ENCODE assay signal across 20 cellular contexts in the genomic region with DNA sequence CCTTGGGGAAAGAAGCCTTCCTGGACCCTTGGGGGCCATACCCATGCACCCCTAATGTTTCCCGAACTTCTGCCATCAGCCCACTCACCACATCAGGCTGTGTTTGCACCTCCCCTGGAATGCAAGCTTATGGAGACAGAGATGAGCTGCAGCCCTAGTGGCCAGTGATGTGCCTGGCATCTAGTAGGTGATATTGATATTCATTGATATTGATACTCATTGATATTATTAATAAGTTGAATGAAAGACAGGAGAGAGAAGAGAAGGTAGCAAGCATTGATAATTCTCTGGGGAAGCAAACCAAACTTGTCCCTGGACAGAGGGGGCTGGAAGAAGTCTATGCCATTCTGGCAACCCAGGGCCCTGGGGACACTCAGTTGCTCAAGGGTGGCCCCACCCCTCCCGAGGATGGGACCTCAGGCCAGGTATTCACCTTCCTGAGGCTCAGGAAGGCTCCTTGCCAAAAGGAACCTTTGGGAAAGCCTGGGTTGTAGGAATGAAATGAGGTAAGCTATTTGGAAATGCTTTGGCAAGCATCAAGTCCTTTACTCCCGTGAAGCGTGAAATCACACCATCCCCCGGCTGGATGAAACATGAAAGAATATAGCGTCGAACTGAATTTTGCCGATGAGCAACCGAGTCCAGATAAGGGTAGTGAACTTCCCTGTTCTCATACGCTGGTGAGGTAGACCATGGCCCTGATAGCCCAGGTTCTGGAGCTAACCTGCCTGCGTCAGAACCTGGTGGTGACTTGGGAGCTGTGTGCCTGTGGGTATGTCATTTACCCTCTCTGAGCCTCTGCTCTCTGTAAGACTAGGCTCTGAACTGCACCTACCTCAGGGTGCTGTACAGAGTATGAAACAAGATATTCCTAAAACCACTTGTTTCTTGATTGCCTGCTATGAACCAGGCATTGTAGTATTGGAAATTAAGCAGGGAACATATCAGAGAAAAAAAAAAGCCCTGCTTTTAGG.
DNase-seq lines count a peak whose midpoint lies in the region; ATAC-seq, FAIRE-seq and TF ChIP-seq lines count a peak whose summit lies in the region.
"Had no signal": no experiment of that assay in that cellular context is flagged by ENCODE, and none has a peak within 500 bp of the region (broad histone marks: within the 10 kb centered on the region; RNA-seq: fewer than 3 reads in every experiment).

No MANE protein-coding gene starts in this region.

- CTCF ChIA-PET in MCF 10A (lab: Yijun Ruan, JAX) (interaction anchor here (0.7 kb wide), 3 partner anchors 24 to 686 kb away, joined by 3 to 8 read pairs (median 3); no protein-coding TSS in a partner anchor), mammary epithelial cell (lab: Charles Lee; ENCODE audit: low non-redundant PET) (no interaction called here), HepG2 (lab: Yijun Ruan, JAX; ENCODE audit: low intra/inter-chr PET ratio, low total read pairs) (no interaction called here)

- H3K4me3 Mint-ChIP-seq in MCF 10A (ENCODE audit: unreplicated experiment) (no peak overlapping the region), brain (no peak overlapping the region)
- H3K4me3 Mint-ChIP-seq: activated naive CD8-positive, alpha-beta T cell treated with anti-CD3 and anti-CD28 coated beads, Interleukin-2, amount 10 ng/mL, durations not matched to agents 7 days and 5 days; naive thymus-derived CD8-positive, alpha-beta T cell had no signal

- TF ChIP-seq EP300 in HepG2 (IDR thresholded peaks at IDR 0.05; ENCODE audit: low read depth in 2 of 2, low read length in 2 of 2) (no peak), HepG2 (CRISPR knock-in tag; IDR thresholded peaks at IDR 0.05; ENCODE audit: borderline replicate concordance) (no peak)

- no peak for TF ChIP-seq RAD21 in HepG2 (CRISPR knock-in tag; IDR thresholded peaks at IDR 0.05)

- no peaks in the 10 kb centered on the region for H4K20me1 ChIP-seq in mammary epithelial cell (ENCODE audit: insufficient read depth, low read length)
- no peaks in the 10 kb centered on the region for H4K20me1 ChIP-seq in HepG2 (ENCODE audit: insufficient read depth, low read length)

- in situ Hi-C loops in mammary epithelial cell (cut with MboI; ENCODE audit: low sequenced_read_pairs in 2 of 2) (no loop called here), HepG2 (cut with HindIII; ENCODE audit: extremely low pct_ligation_motif_present, low pct_unique_long_range_greater_than_20kb) (no loop called here)

- peak; percentile 80 for DNase-seq in MCF 10A (ENCODE audit: unreplicated experiment)
- no peak for DNase-seq in mammary epithelial cell
- DNase-seq in HepG2 (ENCODE audit: low spot score): no peak
- no peak for DNase-seq in upper lobe of right lung
- no peak for DNase-seq in NCI-H2107 (lab: John Stamatoyannopoulos, UW)
- no peak for DNase-seq in DMS79 treated with DMSO at 0.1 percent for 48 hours (lab: John Stamatoyannopoulos, UW)
- no peak for DNase-seq in hepatic stellate cell (ENCODE audit: low spot score)
- DNase-seq: activated CD4-positive, CD25-positive, alpha-beta regulatory T cell; activated naive CD8-positive, alpha-beta T cell treated with anti-CD3 and anti-CD28 coated beads, Interleukin-2, amount 10 ng/mL, durations not matched to agents 7 days and 5 days; Caco-2; colonic mucosa; GOT3; left ventricle myocardium inferior; naive thymus-derived CD8-positive, alpha-beta T cell; NCI-H345; PC-9; stimulated activated naive CD4-positive, alpha-beta T cell treated with Interleukin-2 at 50 U/mL for 16 hours; SW 1271 had no signal

- peaks cover 20% of the 10 kb centered on the region for H3K4me1 Mint-ChIP-seq in MCF 10A (ENCODE audit: insufficient read depth, unreplicated experiment)
- H3K4me1 Mint-ChIP-seq in brain: peaks cover 43% of the 10 kb centered on the region
- H3K4me1 Mint-ChIP-seq: activated naive CD8-positive, alpha-beta T cell treated with anti-CD3 and anti-CD28 coated beads, Interleukin-2, amount 10 ng/mL, durations not matched to agents 7 days and 5 days had no signal

- no peaks in the 10 kb centered on the region for H3K9me3 ChIP-seq in mammary epithelial cell (replicated peaks; ENCODE audit: insufficient read depth, low read length)
- H3K9me3 ChIP-seq in HepG2 (ENCODE audit: low read length): no peaks in the 10 kb centered on the region
- H3K9me3 ChIP-seq in upper lobe of right lung: no peaks in the 10 kb centered on the region
- H3K9me3 ChIP-seq: Caco-2, colonic mucosa had no signal

- POLR2A ChIA-PET in MCF 10A (lab: Yijun Ruan, JAX) (interaction anchor here (0.5 to 1.2 kb wide), 6 partner anchors 14 to 536 kb away, joined by 3 to 9 read pairs (median 3); no protein-coding TSS in a partner anchor), HepG2 (lab: Yijun Ruan, JAX) (interaction anchor here (1.0 kb wide), 1 partner anchor 99 kb away, joined by 4 read pairs; no protein-coding TSS in a partner anchor)

- no peak overlapping the region for H3K4me2 ChIP-seq in mammary epithelial cell (ENCODE audit: insufficient read depth, low read depth, low read length)
- H3K4me2 ChIP-seq in HepG2 (ENCODE audit: low read depth, low read length): no peak overlapping the region
- H3K4me2 ChIP-seq: PC-9 had no signal

- no peak overlapping the region for H2AFZ ChIP-seq in mammary epithelial cell (ENCODE audit: low read depth, low read length)
- no peak overlapping the region for H2AFZ ChIP-seq in HepG2 (ENCODE audit: low read length)
- H2AFZ ChIP-seq: PC-9 had no signal

- peaks cover 8% of the 10 kb centered on the region for H3K9me3 Mint-ChIP-seq in MCF 10A (ENCODE audit: unreplicated experiment)
- peaks cover 3 to 20% (median 7%) of the 10 kb centered on the region in 5 experiments for H3K9me3 Mint-ChIP-seq in brain

- dilution Hi-C loops in mammary epithelial cell (cut with HindIII; ENCODE audit: low sequenced_read_pairs): no loop called here

- H3K27me3 Mint-ChIP-seq in MCF 10A (ENCODE audit: insufficient read depth, unreplicated experiment): no peaks in the 10 kb centered on the region
- peaks cover 9% of the 10 kb centered on the region for H3K27me3 Mint-ChIP-seq in brain

- no peak for FAIRE-seq in HepG2 (lab: Jason Lieb, UNC)

- H3K27ac Mint-ChIP-seq in MCF 10A (ENCODE audit: low read depth, unreplicated experiment): peak overlapping the region; percentile 40
- peak overlapping the region; percentile 49 to 88 (median 82) for H3K27ac Mint-ChIP-seq in brain
- H3K27ac Mint-ChIP-seq: activated naive CD8-positive, alpha-beta T cell treated with anti-CD3 and anti-CD28 coated beads, Interleukin-2, amount 10 ng/mL, durations not matched to agents 7 days and 5 days had no signal

- H3K36me3 Mint-ChIP-seq in MCF 10A (ENCODE audit: insufficient read depth, unreplicated experiment) (peaks cover 4% of the 10 kb centered on the region), brain (no peaks in the 10 kb centered on the region)
- H3K36me3 Mint-ChIP-seq: activated naive CD8-positive, alpha-beta T cell treated with anti-CD3 and anti-CD28 coated beads, Interleukin-2, amount 10 ng/mL, durations not matched to agents 7 days and 5 days; naive thymus-derived CD8-positive, alpha-beta T cell had no signal

- intact Hi-C loops in MCF 10A (cut with micrococcal nuclease): no loop called here
- intact Hi-C loops in mammary epithelial cell (cut with micrococcal nuclease): no loop called here
- intact Hi-C loops in HepG2 (cut with micrococcal nuclease; ENCODE audit: unreplicated experiment): no loop called here
- intact Hi-C loops in upper lobe of right lung (cut with DNase I): no loop called here

- H3K4me3 ChIP-seq in mammary epithelial cell (replicated peaks in 1 of 3; ENCODE audit: insufficient read depth in 1 of 3, low read depth in 2 of 3, low read length in 3 of 3): no peak overlapping the region
- H3K4me3 ChIP-seq in HepG2 (replicated peaks in 1 of 3; ENCODE audit: insufficient read depth in 1 of 3, low read depth in 2 of 3, low read length in 3 of 3): no peak overlapping the region
- H3K4me3 ChIP-seq in upper lobe of right lung: no peak overlapping the region
- H3K4me3 ChIP-seq: colonic mucosa, esophagus muscularis mucosa, left ventricle myocardium inferior, PC-9 had no signal

- WGBS in mammary epithelial cell (ENCODE audit: low coverage, missing lambda C conversion rate): 32% methylated on average over 11 of the region's 11 CpGs
- 94% methylated on average over 10 of the region's 11 CpGs for WGBS in HepG2 (ENCODE audit: low lambda C conversion rate)

- no peaks in the 10 kb centered on the region for H3K79me2 ChIP-seq in mammary epithelial cell (ENCODE audit: insufficient read depth, low read length)
- H3K79me2 ChIP-seq in HepG2 (ENCODE audit: insufficient read depth, low read length): no peaks in the 10 kb centered on the region

- TF ChIP-seq CTCF in MCF 10A (IDR thresholded peaks at IDR 0.05; ENCODE audit: unreplicated experiment): no peak
- no peak for TF ChIP-seq CTCF in mammary epithelial cell (conservative IDR thresholded peaks at IDR 0.05 in 1 of 2, IDR thresholded peaks at IDR 0.05 in 1 of 2; ENCODE audit: extremely low read depth in 1 of 2, insufficient read depth in 1 of 2, low read depth in 1 of 2, low read length in 2 of 2)
- TF ChIP-seq CTCF in brain (conservative IDR thresholded peaks at IDR 0.05): peak in 1 of 2 experiments; percentile 41
- TF ChIP-seq CTCF in HepG2 (CRISPR knock-in tag; IDR thresholded peaks at IDR 0.05): no peak
- TF ChIP-seq CTCF in upper lobe of right lung (IDR thresholded peaks at IDR 0.05): no peak

- no peaks in the 10 kb centered on the region for H3K4me1 ChIP-seq in mammary epithelial cell (ENCODE audit: insufficient read depth, low read length)
- H3K4me1 ChIP-seq in HepG2 (ENCODE audit: insufficient read depth, low read length): peaks cover 42% of the 10 kb centered on the region
- no peaks in the 10 kb centered on the region for H3K4me1 ChIP-seq in upper lobe of right lung
- H3K4me1 ChIP-seq: colonic mucosa, esophagus muscularis mucosa had no signal

- BruUV-seq in MCF 10A (replicated peaks; lab: Mats Ljungman, UMichigan) (no TSS peak), mammary epithelial cell (replicated peaks; lab: Mats Ljungman, UMichigan) (no TSS peak), HepG2 (replicated peaks; lab: Mats Ljungman, UMichigan) (no TSS peak)

- H3K36me3 ChIP-seq in mammary epithelial cell (ENCODE audit: insufficient read depth, low read length) (no peaks in the 10 kb centered on the region), HepG2 (replicated peaks in 1 of 2; ENCODE audit: control insufficient read depth in 1 of 2, insufficient read depth in 2 of 2, low read length in 2 of 2) (no peaks in the 10 kb centered on the region), upper lobe of right lung (no peaks in the 10 kb centered on the region)
- H3K36me3 ChIP-seq: colonic mucosa, esophagus muscularis mucosa, left ventricle myocardium inferior had no signal

- ATAC-seq in HepG2 (peak; percentile 30; the same call in 2 of the 3 replicates), upper lobe of right lung (peak; percentile 62)
- ATAC-seq: naive thymus-derived CD8-positive, alpha-beta T cell had no signal

- H3K27me3 ChIP-seq in mammary epithelial cell (ENCODE audit: insufficient read depth, low read length) (no peaks in the 10 kb centered on the region), HepG2 (ENCODE audit: control insufficient read depth in 1 of 2, insufficient read depth in 2 of 2, low read length in 2 of 2) (no peaks in the 10 kb centered on the region), upper lobe of right lung (no peaks in the 10 kb centered on the region)
- H3K27me3 ChIP-seq: colonic mucosa had no signal

- H3K27ac ChIP-seq in mammary epithelial cell (ENCODE audit: insufficient read depth, low read depth, low read length): no peak overlapping the region
- no peak overlapping the region for H3K27ac ChIP-seq in HepG2 (ENCODE audit: extremely low read length, insufficient read depth, low read length)
- no peak overlapping the region for H3K27ac ChIP-seq in upper lobe of right lung
- H3K27ac ChIP-seq: colonic mucosa, esophagus muscularis mucosa, left ventricle myocardium inferior, PC-9 had no signal

- H3K9ac ChIP-seq in mammary epithelial cell (ENCODE audit: insufficient read depth, low read length): no peak overlapping the region
- H3K9ac ChIP-seq in HepG2 (ENCODE audit: insufficient read depth, low read depth, low read length): no peak overlapping the region

- no peak for TF ChIP-seq POLR2A in HepG2 (IDR thresholded peaks at IDR 0.05; ENCODE audit: insufficient read depth in 1 of 2, low read depth in 2 of 2, low read length in 2 of 2)
